In genomic region chr5:129945031-129945430, GRCh38 we compare ENCODE assay signal across 21 cellular contexts. TPM values are rescaled to one million over a fixed set of nuclear protein-coding genes. Genes with fewer than 3 reads are reported as not detected.
DNase-seq lines count a peak whose midpoint lies in the region; ATAC-seq and TF ChIP-seq lines count a peak whose summit lies in the region.
"Had no signal": no experiment of that assay in that cellular context is flagged by ENCODE, and none has a peak within 500 bp of the region (broad histone marks: within the 10 kb centered on the region; RNA-seq: fewer than 3 reads in every experiment).

No MANE protein-coding gene starts in this region.

- H3K4me3 Mint-ChIP-seq in progenitor cell of endocrine pancreas (ENCODE audit: low read depth), result no peak overlapping the region
- H3K4me3 Mint-ChIP-seq: activated CD4-positive, alpha-beta T cell treated with anti-CD3 and anti-CD28 coated beads, Interleukin-2, amount 10 ng/mL, durations not matched to agents 24 days and 14 days; CD4-positive, CD25-positive, alpha-beta regulatory T cell; T-helper 1 cell treated with Interleukin-12 subunit alpha and Interleukin-12 subunit beta and Interleukin-4 antibody, amounts not matched to agents 30 μg/mL and 1 μg/mL, for 36 hours had no signal

- H3K9me3 ChIP-seq in SK-N-MC (ENCODE audit: low read depth, low read length), result no peaks in the 10 kb centered on the region
- no peaks in the 10 kb centered on the region for H3K9me3 ChIP-seq in skeletal muscle satellite cell (replicated peaks; ENCODE audit: low read length)
- H3K9me3 ChIP-seq: mucosa of descending colon, thyroid gland had no signal

- H3K9ac ChIP-seq in SK-N-MC (ENCODE audit: insufficient read length), result no peak overlapping the region
- H3K9ac ChIP-seq in skeletal muscle satellite cell (ENCODE audit: low read depth, low read length), result no peak overlapping the region

- ATAC-seq in GM21381 (IDR thresholded peaks at IDR 0.05; ENCODE audit: unreplicated experiment), result no peak
- ATAC-seq: K562, mucosa of descending colon had no signal

- 0 out of 2 replicates have a peak overlapping the region, but pooled peaks have one; percentile 3 for H3K27ac ChIP-seq in SK-N-MC

- H3K27me3 ChIP-seq in skeletal muscle satellite cell (ENCODE audit: control insufficient read depth, insufficient read depth, low read length), result no peaks in the 10 kb centered on the region
- H3K27me3 ChIP-seq: thyroid gland had no signal

- H3K36me3 ChIP-seq in SK-N-MC (ENCODE audit: insufficient read depth, low read length), result no peaks in the 10 kb centered on the region
- no peaks in the 10 kb centered on the region for H3K36me3 ChIP-seq in skeletal muscle satellite cell (ENCODE audit: insufficient read depth, low read length)
- H3K36me3 ChIP-seq: thyroid gland had no signal

- H3K4me3 ChIP-seq in SK-N-MC (no peak overlapping the region; the same call in 1 of the 2 replicates), fibroblast of mammary gland (ENCODE audit: control insufficient read depth, low read depth, low read length) (no peak overlapping the region), skeletal muscle satellite cell (ENCODE audit: low read length) (no peak overlapping the region)
- H3K4me3 ChIP-seq: K562, mucosa of descending colon, thyroid gland had no signal

- H3K4me1 Mint-ChIP-seq in progenitor cell of endocrine pancreas (ENCODE audit: low read depth), result no peaks in the 10 kb centered on the region
- H3K4me1 Mint-ChIP-seq: activated CD4-positive, alpha-beta T cell treated with anti-CD3 and anti-CD28 coated beads, Interleukin-2, amount 10 ng/mL, durations not matched to agents 24 days and 14 days; CD4-positive, CD25-positive, alpha-beta regulatory T cell had no signal

- peak overlapping the region; percentile 26 for H3K4me2 ChIP-seq in skeletal muscle satellite cell (ENCODE audit: low read length)

- no peaks in the 10 kb centered on the region for H3K36me3 Mint-ChIP-seq in progenitor cell of endocrine pancreas (ENCODE audit: insufficient read depth)
- H3K36me3 Mint-ChIP-seq: CD4-positive, CD25-positive, alpha-beta regulatory T cell had no signal

- H3K27me3 Mint-ChIP-seq in progenitor cell of endocrine pancreas, result no peaks in the 10 kb centered on the region
- H3K27me3 Mint-ChIP-seq: activated CD4-positive, alpha-beta T cell treated with anti-CD3 and anti-CD28 coated beads, Interleukin-2, amount 10 ng/mL, durations not matched to agents 24 days and 14 days; CD4-positive, CD25-positive, alpha-beta regulatory T cell had no signal

- peaks cover 13% of the 10 kb centered on the region for H3K4me1 ChIP-seq in skeletal muscle satellite cell (ENCODE audit: control insufficient read depth, insufficient read depth, low read length)

- H3K9me3 Mint-ChIP-seq in progenitor cell of endocrine pancreas (ENCODE audit: low read depth), result no peaks in the 10 kb centered on the region
- H3K9me3 Mint-ChIP-seq: activated CD4-positive, alpha-beta T cell treated with anti-CD3 and anti-CD28 coated beads, Interleukin-2, amount 10 ng/mL, durations not matched to agents 24 days and 14 days; CD4-positive, CD25-positive, alpha-beta regulatory T cell; T-helper 1 cell treated with Interleukin-12 subunit alpha and Interleukin-12 subunit beta and Interleukin-4 antibody, amounts not matched to agents 30 μg/mL and 1 μg/mL, for 36 hours had no signal

- TF ChIP-seq CTCF in fibroblast of mammary gland (conservative IDR thresholded peaks at IDR 0.05; ENCODE audit: control insufficient read depth, insufficient read depth, low read depth, low read length), result no peak
- no peak for TF ChIP-seq CTCF in progenitor cell of endocrine pancreas (IDR thresholded peaks at IDR 0.05; ENCODE audit: unreplicated experiment)

- H3K27ac Mint-ChIP-seq in progenitor cell of endocrine pancreas, result no peak overlapping the region
- H3K27ac Mint-ChIP-seq: activated CD4-positive, alpha-beta T cell treated with anti-CD3 and anti-CD28 coated beads, Interleukin-2, amount 10 ng/mL, durations not matched to agents 24 days and 14 days; CD4-positive, CD25-positive, alpha-beta regulatory T cell; T-helper 1 cell treated with Interleukin-12 subunit alpha and Interleukin-12 subunit beta and Interleukin-4 antibody, amounts not matched to agents 30 μg/mL and 1 μg/mL, for 36 hours had no signal

- DNase-seq in GM03348 (ENCODE audit: low spot score), result peak; percentile 68
- no peak for DNase-seq in SK-N-MC (ENCODE audit: low read depth, low spot score)
- DNase-seq in fibroblast of mammary gland (ENCODE audit: low read depth), result peak; percentile 89
- DNase-seq in progenitor cell of endocrine pancreas (ENCODE audit: low spot score, unreplicated experiment), result no peak
- no peak for DNase-seq in CD1c-positive myeloid dendritic cell (ENCODE audit: extremely low spot score)
- no peak for DNase-seq in NCI-H146 (lab: John Stamatoyannopoulos, UW)
- DNase-seq: activated CD4-positive, alpha-beta T cell treated with anti-CD3 and anti-CD28 coated beads, Interleukin-2, amount 10 ng/mL, durations not matched to agents 24 days and 14 days; activated T-cell treated with anti-CD3 and anti-CD28 coated beads, Interleukin-2, amount 50 U/mL, for 48 hours; CD4-positive, CD25-positive, alpha-beta regulatory T cell; effector CD4-positive, alpha-beta T cell; EL; GOT3; mucosa of descending colon; NCI-H1436 treated with DMSO at 0.1 percent for 48 hours; NCI-H524; RPMI8226 had no signal

RNA-seq across cellular contexts. Expression of gene CHSY3, which starts 40.8 kb away (rescaled TPM):
- total RNA-seq in skeletal muscle satellite cell (2012; rRNA removed), result 4.4 and 6.8 TPM in 2 replicates
- total RNA-seq in progenitor cell of endocrine pancreas, result 0.84 and 1.3 TPM in 2 replicates
- total RNA-seq: activated CD4-positive, alpha-beta T cell treated with anti-CD3 and anti-CD28 coated beads, Interleukin-2, amount 10 ng/mL, durations not matched to agents 24 days and 14 days; CD4-positive, CD25-positive, alpha-beta regulatory T cell; K562 had no signal

Comparison
In these comparisons a context has a peak if more than half of its experiments do, and no peak if none do; other contexts are left out.
1. DNase-seq: peak in GM03348 (single experiment) and fibroblast of mammary gland (single experiment); none in SK-N-MC (single experiment), progenitor cell of endocrine pancreas (single experiment), CD1c-positive myeloid dendritic cell (single experiment) and NCI-H146 (single experiment).